Comparison of ENCODE assay signal across 8 cellular contexts in the genomic region with DNA sequence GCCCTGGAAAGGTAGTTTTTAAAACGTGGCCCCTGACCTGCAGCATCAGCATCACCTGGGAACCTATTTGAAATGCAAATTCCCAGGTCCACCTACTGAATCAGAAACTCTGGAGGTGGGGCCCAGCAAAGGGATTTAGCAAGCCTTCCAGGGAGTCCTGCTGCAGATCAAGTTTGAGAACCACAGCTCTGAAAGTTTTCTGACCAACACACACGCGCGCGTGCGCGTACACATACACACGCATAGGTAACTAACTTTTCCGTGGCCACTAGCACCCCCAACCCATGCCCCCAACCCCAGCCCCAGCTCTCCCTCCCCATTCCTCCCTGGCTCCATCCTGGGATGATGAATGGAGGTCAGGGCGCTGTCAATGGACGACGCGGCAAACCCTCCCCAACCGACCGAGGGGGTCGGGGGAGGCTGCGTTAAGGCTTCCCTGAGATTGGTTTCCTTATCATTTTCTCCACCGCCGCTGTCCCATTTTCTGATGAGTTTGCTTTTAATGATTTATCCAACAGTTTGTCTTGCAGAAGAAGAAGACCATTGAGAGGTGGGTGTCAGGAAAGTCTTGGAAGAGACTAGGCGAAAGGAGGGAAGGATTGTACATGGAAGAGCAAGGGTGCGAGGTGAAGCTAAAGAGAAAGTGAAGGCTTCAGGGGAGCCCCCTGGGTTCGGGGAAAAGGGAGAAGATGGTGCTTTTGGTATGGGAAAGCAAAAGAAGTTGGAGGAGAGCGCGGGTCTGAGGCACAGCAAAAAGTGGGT. TPM values are rescaled to one million over a fixed set of nuclear protein-coding genes. Genes with fewer than 3 reads are reported as not detected.
DNase-seq lines count a peak whose midpoint lies in the region; ATAC-seq and TF ChIP-seq lines count a peak whose summit lies in the region.

No MANE protein-coding gene starts in this region.

- H3K4me3 ChIP-seq in duodenal mucosa (ENCODE audit: low read depth in 1 of 2, low read length in 2 of 2) (peak overlapping the region; percentile 68 to 76), mesodermal cell (ENCODE audit: extremely low read depth, insufficient read depth, low read length, poor library complexity, severe bottlenecking) (peak overlapping the region; percentile 67), uterus (peak overlapping the region; percentile 83 to 87)

- H3K27ac Mint-ChIP-seq in activated naive CD4-positive, alpha-beta T cell treated with anti-CD3 and anti-CD28 coated beads, Interleukin-2, amount 50 U/mL, for 24 hours: no peak overlapping the region

- H3K27me3 ChIP-seq in duodenal mucosa (ENCODE audit: control insufficient read depth in 1 of 2, insufficient read depth in 2 of 2, low read length in 2 of 2) (peaks cover 25 to 37% of the 10 kb centered on the region in 2 donors), uterus (no peaks in the 10 kb centered on the region)

- no peak for ATAC-seq in GM21619 (IDR thresholded peaks at IDR 0.05; ENCODE audit: unreplicated experiment)

- TF ChIP-seq CTCF in uterus (IDR thresholded peaks at IDR 0.05): no peak

- peak overlapping the region; percentile 69 for H3K4me3 Mint-ChIP-seq in activated naive CD4-positive, alpha-beta T cell treated with anti-CD3 and anti-CD28 coated beads, Interleukin-2, amount 50 U/mL, for 24 hours

- peaks cover 9% of the 10 kb centered on the region for H3K4me1 Mint-ChIP-seq in activated naive CD4-positive, alpha-beta T cell treated with anti-CD3 and anti-CD28 coated beads, Interleukin-2, amount 50 U/mL, for 24 hours

- no peak for DNase-seq in activated naive CD4-positive, alpha-beta T cell (lab: John Stamatoyannopoulos, UW)
- DNase-seq in uterus (peak; percentile 57 to 73), NCI-H510A (lab: John Stamatoyannopoulos, UW) (no peak)
- DNase-seq in NK-92 treated with Interleukin-12 subunit alpha and Interleukin-12 subunit beta, amount 100 ng/mL, for 24 hours (lab: John Stamatoyannopoulos, UW): no peak

- H3K9ac ChIP-seq in duodenal mucosa (ENCODE audit: low read depth in 1 of 2, low read length in 2 of 2): no peak overlapping the region

- H3K27ac ChIP-seq in duodenal mucosa (ENCODE audit: low read depth, low read length) (peak overlapping the region; percentile 36), mesodermal cell (ENCODE audit: low read depth, low read length, severe bottlenecking) (peak overlapping the region; percentile 88), uterus (peak overlapping the region; percentile 96)

- H3K27me3 Mint-ChIP-seq in activated naive CD4-positive, alpha-beta T cell treated with anti-CD3 and anti-CD28 coated beads, Interleukin-2, amount 50 U/mL, for 24 hours: peaks cover 52% of the 10 kb centered on the region

- H3K9me3 ChIP-seq in duodenal mucosa (ENCODE audit: control insufficient read depth in 1 of 2, low read length in 2 of 2) (no peaks in the 10 kb centered on the region), mesodermal cell (ENCODE audit: control insufficient read depth, low read length) (no peaks in the 10 kb centered on the region), uterus (no peaks in the 10 kb centered on the region)

- peaks cover 7% of the 10 kb centered on the region in 2 donors for H3K4me1 ChIP-seq in duodenal mucosa (ENCODE audit: control insufficient read depth in 1 of 2, insufficient read depth in 2 of 2, low read length in 2 of 2)
- peaks cover 13% of the 10 kb centered on the region for H3K4me1 ChIP-seq in mesodermal cell (ENCODE audit: control insufficient read depth, insufficient read depth, low read length, poor library complexity, severe bottlenecking)
- no peaks in the 10 kb centered on the region for H3K4me1 ChIP-seq in uterus

- H3K36me3 ChIP-seq in duodenal mucosa (ENCODE audit: control insufficient read depth in 1 of 2, insufficient read depth in 2 of 2, low read length in 2 of 2) (no peaks in the 10 kb centered on the region), mesodermal cell (ENCODE audit: control insufficient read depth, insufficient read depth, low read length) (no peaks in the 10 kb centered on the region), uterus (no peaks in the 10 kb centered on the region)

- intact Hi-C loops in uterus (cut with DNase I; ENCODE audit: low total_unique reads): no loop called here

- H3K36me3 Mint-ChIP-seq in activated naive CD4-positive, alpha-beta T cell treated with anti-CD3 and anti-CD28 coated beads, Interleukin-2, amount 50 U/mL, for 24 hours: no peaks in the 10 kb centered on the region

- no peaks in the 10 kb centered on the region for H3K9me3 Mint-ChIP-seq in activated naive CD4-positive, alpha-beta T cell treated with anti-CD3 and anti-CD28 coated beads, Interleukin-2, amount 50 U/mL, for 24 hours

- WGBS in mesodermal cell (ENCODE audit: insufficient coverage in 2 of 2), 2 experiments: 6% methylated on average over 13 to 16 of the region's 24 CpGs

- no peak for TF ChIP-seq POLR2A in uterus (IDR thresholded peaks at IDR 0.05)

RNA-seq across cellular contexts. Expression of gene BOC, which starts 0.6 kb away (rescaled TPM):
- 60.4 TPM for polyA plus RNA-seq in mesodermal cell (2013, experiment 1 of 2)
- polyA plus RNA-seq in mesodermal cell (2013, experiment 2 of 2): 45.8 TPM
- total RNA-seq in uterus: 100 to 1,000 TPM; 103 to 169 (median 105) TPM

Comparison
In these comparisons a context has a peak if more than half of its experiments do, and no peak if none do; other contexts are left out.
1. DNase-seq: peak in uterus (2 of 2); none in activated naive CD4-positive, alpha-beta T cell (0 of 4), NK-92 treated with Interleukin-12 subunit alpha and Interleukin-12 subunit beta, amount 100 ng/mL, for 24 hours (single experiment) and NCI-H510A (single experiment).
2. H3K27ac ChIP-seq: peak in every context shown above with its lines; median percentile 96 in uterus; 88 in mesodermal cell; 36 in duodenal mucosa.
3. Peak in every context shown above with its lines, with median percentiles within 50 percentile points of each other: H3K4me3 ChIP-seq.